ENCODE assay signal across 8 cellular contexts in the genomic region with DNA sequence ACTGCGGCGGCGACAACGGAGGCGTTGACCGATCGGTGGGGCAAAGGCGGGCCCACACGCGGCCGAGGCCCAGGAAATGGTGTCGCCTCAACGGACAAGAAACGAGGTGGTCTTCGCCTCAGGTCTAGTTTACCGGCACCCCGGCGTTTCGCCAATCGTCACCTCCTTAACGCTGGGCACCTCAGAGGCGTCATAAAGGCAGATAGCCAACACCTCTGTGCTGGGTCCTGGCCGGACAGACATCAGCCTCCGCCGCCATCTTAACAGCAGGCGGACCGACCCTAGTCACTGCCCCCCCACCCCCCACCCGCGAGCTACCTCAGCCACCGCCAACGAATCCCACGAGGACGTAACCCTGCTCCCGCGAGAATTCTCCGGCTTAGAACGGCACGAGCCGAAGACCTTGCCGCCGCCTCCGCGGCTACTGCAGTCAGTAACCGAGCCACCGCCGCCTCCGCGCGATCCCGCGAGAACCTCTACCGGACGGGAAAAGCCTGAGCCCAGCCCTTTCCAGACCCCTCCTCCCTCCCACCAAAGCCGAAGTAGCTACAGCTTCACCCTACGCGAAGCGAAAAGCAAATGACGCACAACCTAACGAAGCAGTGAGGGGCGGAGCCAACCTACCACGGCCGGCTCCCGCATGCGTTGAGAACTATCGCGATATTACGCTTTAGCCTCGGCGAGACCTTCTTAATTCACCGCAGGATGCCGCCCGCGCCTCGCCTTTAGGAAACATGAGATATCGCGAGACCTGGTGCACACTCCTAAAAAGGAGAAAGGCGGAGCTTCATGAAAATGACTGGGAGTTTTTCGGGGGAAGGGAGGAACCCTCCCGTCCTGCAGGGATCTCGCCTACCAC. TPM values are rescaled to one million over a fixed set of nuclear protein-coding genes. Genes with fewer than 3 reads are reported as not detected.
DNase-seq lines count a peak whose midpoint lies in the region; ATAC-seq and TF ChIP-seq lines count a peak whose summit lies in the region.

No MANE protein-coding gene starts in this region.

- H3K4me3 ChIP-seq in upper lobe of left lung, result peak overlapping the region; percentile 33 to 79 (median 62)

- peaks cover 0 to 9% (median 0%) of the 10 kb centered on the region in 4 donors for H3K36me3 ChIP-seq in upper lobe of left lung

- intact Hi-C loops in left cardiac atrium (cut with DNase I) (no loop called here), posterior cingulate gyrus (cut with DNase I) (loop anchor here (10.0 kb wide), 3 partner anchors 151 to 1311 kb away; a partner anchor contains a TSS)

- peaks cover 0 to 5% (median 0%) of the 10 kb centered on the region in 4 donors for H3K9me3 ChIP-seq in upper lobe of left lung

- DNase-seq in GM13977 (ENCODE audit: low spot score), result peak; percentile 81
- DNase-seq in NCI-H146 treated with DMSO at 0.1 percent for 48 hours (lab: John Stamatoyannopoulos, UW; ENCODE audit: unreplicated experiment), result peak; percentile 94
- DNase-seq in T-helper 1 cell, result peak; percentile 82 to 98 (median 86)
- DNase-seq in amygdala (lab: John Stamatoyannopoulos, UW), result peak; percentile 16 to 96 (median 84)
- DNase-seq in left cardiac atrium, result peak; percentile 93
- peak; percentile 78 to 99 (median 88) for DNase-seq in posterior cingulate gyrus
- DNase-seq in upper lobe of left lung, result peak; percentile 93 to 94

- peaks cover 7 to 19% (median 10%) of the 10 kb centered on the region in 4 donors for H3K4me1 ChIP-seq in upper lobe of left lung

- TF ChIP-seq EP300 in upper lobe of left lung (IDR thresholded peaks at IDR 0.05), result no peak

- WGBS in upper lobe of left lung, 2 donors, result 45% methylated on average over 78 of the region's 80 CpGs; no CpG with 5 or more reads in 1 of the 2 donors

- H3K27ac ChIP-seq in upper lobe of left lung, result peak overlapping the region; percentile 87 to 95 (median 92)

- TF ChIP-seq CTCF in GM13977 (IDR thresholded peaks at IDR 0.05; ENCODE audit: extremely low read depth, insufficient read depth, missing control alignments) (no peak), upper lobe of left lung (IDR thresholded peaks at IDR 0.05) (peak in 1 of 6 experiments; percentile 40)

- ATAC-seq in HG02884 (IDR thresholded peaks at IDR 0.05; ENCODE audit: unreplicated experiment) (peak; percentile 69), left cardiac atrium (peak; percentile 88 to 90), upper lobe of left lung (ENCODE audit: low FRiP score in 2 of 2) (peak; percentile 94)

- in situ Hi-C loops in GM13977 (cut with MboI; ENCODE audit: low pct_unique_long_range_greater_than_20kb, low sequenced_read_pairs, unreplicated experiment), result loop anchor here (25.0 kb wide), 1 partner anchor 154 kb away; no protein-coding TSS in a partner anchor

- TF ChIP-seq POLR2A in upper lobe of left lung (IDR thresholded peaks at IDR 0.05), result peak in 3 of 4 donors; percentile 27 to 72 (median 65)

- no peaks in the 10 kb centered on the region for H3K27me3 ChIP-seq in upper lobe of left lung

RNA-seq across cellular contexts. Expression of a gene that starts 2.7 kb away (rescaled TPM):
- total RNA-seq in left cardiac atrium, result 100 to 1,000 TPM; 128 to 130 TPM
- total RNA-seq in upper lobe of left lung, result 100 to 1,000 TPM in 5 of 6 donors, 10 to 100 TPM in 1; 98.1 to 136 (median 121) TPM

Comparison
In these comparisons a context has a peak if more than half of its experiments do, and no peak if none do; other contexts are left out.
1. Peak in every context shown above with its lines: DNase-seq, ATAC-seq, H3K4me3 ChIP-seq and H3K27ac ChIP-seq.